Comparison of ENCODE assay signal across 22 cellular contexts in the genomic region with DNA sequence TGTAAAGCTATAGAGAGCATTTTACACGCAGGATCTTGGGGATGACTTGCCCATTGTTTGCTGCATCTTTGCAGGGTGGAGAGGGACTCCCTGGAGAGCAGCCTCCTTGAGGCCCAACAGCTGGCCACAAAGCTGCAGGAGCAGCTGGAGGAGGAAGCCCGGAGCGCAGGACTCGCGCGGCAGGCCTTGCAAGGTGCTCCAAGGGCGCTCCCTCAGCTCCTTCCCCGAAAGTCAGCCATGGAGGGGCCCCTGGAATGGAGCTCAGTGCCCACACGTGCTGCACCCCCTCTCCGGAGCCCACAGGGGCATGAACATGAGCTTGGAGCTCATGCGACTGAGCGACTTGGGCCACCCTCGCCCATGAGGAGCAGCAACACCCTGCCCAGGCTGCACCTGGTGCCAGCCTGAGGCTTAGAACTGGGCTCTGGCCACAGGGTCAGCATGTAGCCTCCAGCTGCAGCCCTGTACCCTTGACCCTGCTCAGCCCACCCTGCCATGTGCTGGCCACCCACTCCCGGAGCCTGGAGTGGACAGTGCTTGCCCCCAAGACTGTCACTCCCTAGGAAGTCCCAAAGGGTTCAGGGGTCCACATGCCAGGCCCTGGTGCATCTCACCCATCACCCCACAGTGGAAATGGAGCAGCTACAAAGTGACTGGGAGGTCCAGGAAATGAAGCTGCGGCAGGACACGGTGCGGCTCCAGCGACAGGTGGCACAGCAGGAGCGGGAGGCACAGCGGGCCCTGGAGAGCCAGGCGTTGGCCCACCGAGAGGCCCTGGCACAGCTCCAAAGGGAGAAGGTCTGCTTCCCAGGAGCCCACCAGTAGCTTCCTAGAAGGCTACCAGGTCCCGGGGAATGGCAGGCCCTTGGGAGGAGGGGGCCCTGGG. TPM values are rescaled to one million over a fixed set of nuclear protein-coding genes. Genes with fewer than 3 reads are reported as not detected.
DNase-seq lines count a peak whose midpoint lies in the region; ATAC-seq and TF ChIP-seq lines count a peak whose summit lies in the region.
"Had no signal": no experiment of that assay in that cellular context is flagged by ENCODE, and none has a peak within 500 bp of the region (broad histone marks: within the 10 kb centered on the region; RNA-seq: fewer than 3 reads in every experiment).

No MANE protein-coding gene starts in this region.

- no peaks in the 10 kb centered on the region for H3K27me3 Mint-ChIP-seq in activated naive CD4-positive, alpha-beta T cell treated with anti-CD3 and anti-CD28 coated beads for 36 hours (ENCODE audit: low read depth)
- peaks cover 5 to 10% of the 10 kb centered on the region in 2 donors for H3K27me3 Mint-ChIP-seq in natural killer cell (ENCODE audit: low read depth in 2 of 2)
- peaks cover 9% of the 10 kb centered on the region for H3K27me3 Mint-ChIP-seq in progenitor cell of endocrine pancreas

- H3K36me3 ChIP-seq in SJCRH30 (no peaks in the 10 kb centered on the region), upper lobe of right lung (no peaks in the 10 kb centered on the region)
- H3K36me3 ChIP-seq: esophagus squamous epithelium, lower lobe of right lung, tibial artery had no signal

- peak; percentile 2 for DNase-seq in activated naive CD4-positive, alpha-beta T cell treated with anti-CD3 and anti-CD28 coated beads for 36 hours
- DNase-seq in activated naive CD4-positive, alpha-beta T cell (lab: John Stamatoyannopoulos, UW): no peak
- DNase-seq in SJCRH30: peak; percentile 59 to 75
- peak; percentile 6 for DNase-seq in natural killer cell
- DNase-seq in upper lobe of right lung: peak; percentile 58
- DNase-seq in progenitor cell of endocrine pancreas (ENCODE audit: low spot score, unreplicated experiment): no peak
- DNase-seq in stimulated activated naive CD4-positive, alpha-beta T cell (lab: John Stamatoyannopoulos, UW): no peak
- DNase-seq: amniotic stem cell; central memory CD4-positive, alpha-beta T cell; effector CD8-positive, alpha-beta T cell; esophagus squamous epithelium; HFFc6; NCI-H1930 had no signal

- H3K4me3 ChIP-seq in SJCRH30 (no peak overlapping the region), upper lobe of right lung (no peak overlapping the region)
- H3K4me3 ChIP-seq: esophagus squamous epithelium, lower lobe of right lung, tibial artery had no signal

- H3K27me3 ChIP-seq in SJCRH30 (no peaks in the 10 kb centered on the region), upper lobe of right lung (no peaks in the 10 kb centered on the region)

- no peak overlapping the region for H3K4me3 Mint-ChIP-seq in activated naive CD4-positive, alpha-beta T cell treated with anti-CD3 and anti-CD28 coated beads for 36 hours
- no peak overlapping the region for H3K4me3 Mint-ChIP-seq in natural killer cell
- no peak overlapping the region for H3K4me3 Mint-ChIP-seq in progenitor cell of endocrine pancreas (ENCODE audit: low read depth)
- H3K4me3 Mint-ChIP-seq: HFFc6, WTC11 had no signal

- H3K36me3 Mint-ChIP-seq in activated naive CD4-positive, alpha-beta T cell treated with anti-CD3 and anti-CD28 coated beads for 36 hours (ENCODE audit: low read depth): no peaks in the 10 kb centered on the region
- H3K36me3 Mint-ChIP-seq in natural killer cell: no peaks in the 10 kb centered on the region
- no peaks in the 10 kb centered on the region for H3K36me3 Mint-ChIP-seq in progenitor cell of endocrine pancreas (ENCODE audit: insufficient read depth)
- H3K36me3 Mint-ChIP-seq: WTC11 had no signal

- CTCF ChIA-PET in activated naive CD4-positive, alpha-beta T cell treated with anti-CD3 and anti-CD28 coated beads for 36 hours (lab: Charles Lee): no interaction called here

- H3K9me3 ChIP-seq in SJCRH30 (replicated peaks) (no peaks in the 10 kb centered on the region), upper lobe of right lung (no peaks in the 10 kb centered on the region)
- H3K9me3 ChIP-seq: lower lobe of right lung, tibial artery had no signal

- ATAC-seq in natural killer cell (no peak), upper lobe of right lung (no peak), GM21786 (IDR thresholded peaks at IDR 0.05; ENCODE audit: unreplicated experiment) (no peak)
- ATAC-seq: lower lobe of right lung, WTC11 had no signal

- H3K4me1 Mint-ChIP-seq in activated naive CD4-positive, alpha-beta T cell treated with anti-CD3 and anti-CD28 coated beads for 36 hours (ENCODE audit: low read depth): no peaks in the 10 kb centered on the region
- H3K4me1 Mint-ChIP-seq in natural killer cell (no peaks in the 10 kb centered on the region), progenitor cell of endocrine pancreas (ENCODE audit: low read depth) (no peaks in the 10 kb centered on the region)

- no peak overlapping the region for H3K27ac ChIP-seq in SJCRH30
- H3K27ac ChIP-seq in upper lobe of right lung: no peak overlapping the region
- H3K27ac ChIP-seq: esophagus squamous epithelium, lower lobe of right lung, tibial artery had no signal

- H3K4me1 ChIP-seq in SJCRH30: peaks cover 33% of the 10 kb centered on the region
- no peaks in the 10 kb centered on the region for H3K4me1 ChIP-seq in upper lobe of right lung
- H3K4me1 ChIP-seq: lower lobe of right lung, tibial artery had no signal

- intact Hi-C loops in activated naive CD4-positive, alpha-beta T cell treated with anti-CD3 and anti-CD28 coated beads for 36 hours (cut with micrococcal nuclease): no loop called here
- intact Hi-C loops in natural killer cell (cut with micrococcal nuclease): no loop called here
- intact Hi-C loops in upper lobe of right lung (cut with DNase I): no loop called here

- no peaks in the 10 kb centered on the region for H3K9me3 Mint-ChIP-seq in activated naive CD4-positive, alpha-beta T cell treated with anti-CD3 and anti-CD28 coated beads for 36 hours
- no peaks in the 10 kb centered on the region for H3K9me3 Mint-ChIP-seq in natural killer cell
- H3K9me3 Mint-ChIP-seq in progenitor cell of endocrine pancreas (ENCODE audit: low read depth): no peaks in the 10 kb centered on the region
- H3K9me3 Mint-ChIP-seq: HFFc6, WTC11 had no signal

- TF ChIP-seq CTCF in natural killer cell (IDR thresholded peaks at IDR 0.05): no peak
- TF ChIP-seq CTCF in upper lobe of right lung (IDR thresholded peaks at IDR 0.05): no peak
- TF ChIP-seq CTCF in progenitor cell of endocrine pancreas (IDR thresholded peaks at IDR 0.05; ENCODE audit: unreplicated experiment): no peak

- no peak overlapping the region for H3K27ac Mint-ChIP-seq in activated naive CD4-positive, alpha-beta T cell treated with anti-CD3 and anti-CD28 coated beads for 36 hours
- no peak overlapping the region for H3K27ac Mint-ChIP-seq in natural killer cell
- no peak overlapping the region for H3K27ac Mint-ChIP-seq in progenitor cell of endocrine pancreas
- H3K27ac Mint-ChIP-seq: HFFc6, WTC11 had no signal

RNA-seq across cellular contexts. Expression of a gene that starts 43.0 kb away (rescaled TPM):
- not detected for total RNA-seq in activated naive CD4-positive, alpha-beta T cell treated with anti-CD3 and anti-CD28 coated beads for 36 hours
- 0.15 and 0.26 TPM in 2 replicates for total RNA-seq in SJCRH30 (2014; rRNA removed; shearing (Covaris generic))
- total RNA-seq in natural killer cell: under 1 TPM in 1 of 3 donors, not detected in 2; 0.14 TPM
- 0.26 TPM for total RNA-seq in upper lobe of right lung
- 0.36 and 0.40 TPM in 2 replicates for total RNA-seq in progenitor cell of endocrine pancreas
- total RNA-seq: esophagus squamous epithelium; glomerular endothelial cell; HFFc6; OCI-LY7; SK-MEL-5; T-helper 2 cell treated with Interferon-gamma antibody and Interleukin-4, amounts not matched to agents 100 ng/mL and 5 ng/mL, for 36 hours; WTC11 had no signal

RNA-seq across cellular contexts. Expression of a gene that starts 49.3 kb away (rescaled TPM):
- total RNA-seq in activated naive CD4-positive, alpha-beta T cell treated with anti-CD3 and anti-CD28 coated beads for 36 hours: under 1 TPM; 0.35 to 0.60 TPM
- total RNA-seq in SJCRH30 (2014; rRNA removed; shearing (Covaris generic)): 22.3 and 28.4 TPM in 2 replicates
- total RNA-seq in natural killer cell (1 to 10 TPM in 2 of 3 donors, under 1 TPM in 1; 0.97 to 4.9 (median 2.5) TPM), upper lobe of right lung (38.4 TPM), progenitor cell of endocrine pancreas (2.2 and 2.5 TPM in 2 replicates)

RNA-seq across cellular contexts. Expression of a gene that starts 53.2 kb away (rescaled TPM):
- total RNA-seq in activated naive CD4-positive, alpha-beta T cell treated with anti-CD3 and anti-CD28 coated beads for 36 hours: not detected
- 0.66 and 1.0 TPM in 2 replicates for total RNA-seq in SJCRH30 (2014; rRNA removed; shearing (Covaris generic))
- not detected for total RNA-seq in natural killer cell
- total RNA-seq in upper lobe of right lung: 22.2 TPM
- 9.7 and 12.5 TPM in 2 replicates for total RNA-seq in progenitor cell of endocrine pancreas
- total RNA-seq: glomerular endothelial cell; HFFc6; OCI-LY7; posterior vena cava; SK-MEL-5; T-helper 2 cell treated with Interferon-gamma antibody and Interleukin-4, amounts not matched to agents 100 ng/mL and 5 ng/mL, for 36 hours; WTC11 had no signal

Comparison
In these comparisons a context has a peak if more than half of its experiments do, and no peak if none do; other contexts are left out.
1. DNase-seq: peak in activated naive CD4-positive, alpha-beta T cell treated with anti-CD3 and anti-CD28 coated beads for 36 hours (single experiment), SJCRH30 (2 of 2), natural killer cell (single experiment) and upper lobe of right lung (single experiment); none in activated naive CD4-positive, alpha-beta T cell (0 of 4), progenitor cell of endocrine pancreas (single experiment) and stimulated activated naive CD4-positive, alpha-beta T cell (0 of 6).